8 cellular contexts compared by ENCODE assay signal in genomic region chr5:134437340-134438267, GRCh38. TPM values are rescaled to one million over a fixed set of nuclear protein-coding genes. Genes with fewer than 3 reads are reported as not detected.
DNase-seq lines count a peak whose midpoint lies in the region; ATAC-seq and TF ChIP-seq lines count a peak whose summit lies in the region.

No MANE protein-coding gene starts in this region.

- ATAC-seq in Right ventricle myocardium superior (ENCODE audit: poor library complexity) (no peak), left lung (no peak), aorta (ENCODE audit: low FRiP score) (peak; percentile 12), HG03135 (IDR thresholded peaks at IDR 0.05; ENCODE audit: unreplicated experiment) (no peak), foreskin keratinocyte (no peak)

- no peaks in the 10 kb centered on the region for H3K27me3 ChIP-seq in left lung
- H3K27me3 ChIP-seq in aorta (ENCODE audit: control insufficient read depth in 1 of 2, insufficient read depth in 2 of 2, low read length in 1 of 2), result no peaks in the 10 kb centered on the region
- no peaks in the 10 kb centered on the region for H3K27me3 ChIP-seq in foreskin keratinocyte

- H3K27ac Mint-ChIP-seq in activated T-helper 1 cell treated with anti-CD3 and anti-CD28 coated beads, Interleukin-12 subunit alpha, Interleukin-12 subunit beta, Interleukin-2, Interleukin-4 antibody, amounts not matched to agents 30 ng/mL and 10 ng/mL and 1 ng/mL, durations not matched to agents 14 hours and 24 hours and 36 hours, result peak overlapping the region; percentile 77

- no peak overlapping the region for H3K4me3 ChIP-seq in left lung
- no peak overlapping the region for H3K4me3 ChIP-seq in aorta (ENCODE audit: low read length in 2 of 2)

- peaks cover 18% of the 10 kb centered on the region for H3K4me1 Mint-ChIP-seq in activated T-helper 1 cell treated with anti-CD3 and anti-CD28 coated beads, Interleukin-12 subunit alpha, Interleukin-12 subunit beta, Interleukin-2, Interleukin-4 antibody, amounts not matched to agents 30 ng/mL and 10 ng/mL and 1 ng/mL, durations not matched to agents 14 hours and 24 hours and 36 hours (ENCODE audit: low read depth)

- H3K27ac ChIP-seq in left lung, result peak overlapping the region; percentile 69 to 88
- H3K27ac ChIP-seq in aorta (ENCODE audit: low read depth in 1 of 2, low read length in 2 of 2), result no peak overlapping the region
- H3K27ac ChIP-seq in foreskin keratinocyte, result no peak overlapping the region

- no peaks in the 10 kb centered on the region for H3K36me3 Mint-ChIP-seq in activated T-helper 1 cell treated with anti-CD3 and anti-CD28 coated beads, Interleukin-12 subunit alpha, Interleukin-12 subunit beta, Interleukin-2, Interleukin-4 antibody, amounts not matched to agents 30 ng/mL and 10 ng/mL and 1 ng/mL, durations not matched to agents 14 hours and 24 hours and 36 hours (ENCODE audit: low read depth)

- intact Hi-C loops in cardiac septum (cut with DNase I), result loop anchor here (2.0 kb wide), 2 partner anchors 25 to 29 kb away; no protein-coding TSS in a partner anchor
- intact Hi-C loops in Right ventricle myocardium superior (cut with DNase I), result loop anchor here (5.0 kb wide), 1 partner anchor 90 kb away; the partner anchor contains the start of gene JADE2
- intact Hi-C loops in activated T-helper 1 cell treated with anti-CD3 and anti-CD28 coated beads, Interleukin-12 subunit alpha, Interleukin-12 subunit beta, Interleukin-2, Interleukin-4 antibody, amounts not matched to agents 30 ng/mL and 10 ng/mL and 1 ng/mL, durations not matched to agents 14 hours and 24 hours and 36 hours (cut with micrococcal nuclease), result loop anchor here (1.0 to 5.0 kb wide), 3 partner anchors 25 to 88 kb away; partner anchors contain the start of gene JADE2
- intact Hi-C loops in left lung (cut with DNase I), result no loop called here
- intact Hi-C loops in aorta (cut with DNase I), result no loop called here

- H3K4me1 ChIP-seq in left lung (peaks cover 32 to 44% of the 10 kb centered on the region in 2 donors), aorta (ENCODE audit: control insufficient read depth in 1 of 2, insufficient read depth in 2 of 2, low read length in 2 of 2) (no peaks in the 10 kb centered on the region), foreskin keratinocyte (peaks cover 22% of the 10 kb centered on the region)

- no peak for TF ChIP-seq CTCF in left lung (IDR thresholded peaks at IDR 0.05)
- no peak for TF ChIP-seq CTCF in foreskin keratinocyte (conservative IDR thresholded peaks at IDR 0.05)

- H3K9me3 ChIP-seq in left lung (no peaks in the 10 kb centered on the region), aorta (ENCODE audit: control insufficient read depth, low read length) (no peaks in the 10 kb centered on the region)

- H3K36me3 ChIP-seq in left lung (no peaks in the 10 kb centered on the region), aorta (ENCODE audit: control insufficient read depth in 1 of 2, insufficient read depth in 2 of 2, low read length in 1 of 2) (no peaks in the 10 kb centered on the region)

- peak; percentile 58 for DNase-seq in cardiac septum (ENCODE audit: low spot score)
- no peak for DNase-seq in Right ventricle myocardium superior
- no peak for DNase-seq in activated T-helper 1 cell treated with anti-CD3 and anti-CD28 coated beads, Interleukin-12 subunit alpha, Interleukin-12 subunit beta, Interleukin-2, Interleukin-4 antibody, amounts not matched to agents 30 ng/mL and 10 ng/mL and 1 ng/mL, durations not matched to agents 14 hours and 24 hours and 36 hours (ENCODE audit: low spot score)
- DNase-seq in left lung, result no peak
- DNase-seq in aorta, result no peak
- DNase-seq in foreskin keratinocyte, result no peak
- no peak for DNase-seq in activated CD4-positive, alpha-beta T cell treated with anti-CD3 and anti-CD28 coated beads for 1 hour

- H3K27me3 Mint-ChIP-seq in activated T-helper 1 cell treated with anti-CD3 and anti-CD28 coated beads, Interleukin-12 subunit alpha, Interleukin-12 subunit beta, Interleukin-2, Interleukin-4 antibody, amounts not matched to agents 30 ng/mL and 10 ng/mL and 1 ng/mL, durations not matched to agents 14 hours and 24 hours and 36 hours (ENCODE audit: insufficient read depth), result no peaks in the 10 kb centered on the region

- no peak overlapping the region for H3K4me3 Mint-ChIP-seq in activated T-helper 1 cell treated with anti-CD3 and anti-CD28 coated beads, Interleukin-12 subunit alpha, Interleukin-12 subunit beta, Interleukin-2, Interleukin-4 antibody, amounts not matched to agents 30 ng/mL and 10 ng/mL and 1 ng/mL, durations not matched to agents 14 hours and 24 hours and 36 hours

- 87 to 90% methylated on average over 9 of the region's 9 CpGs for WGBS in aorta, 2 donors

- H3K9me3 Mint-ChIP-seq in activated T-helper 1 cell treated with anti-CD3 and anti-CD28 coated beads, Interleukin-12 subunit alpha, Interleukin-12 subunit beta, Interleukin-2, Interleukin-4 antibody, amounts not matched to agents 30 ng/mL and 10 ng/mL and 1 ng/mL, durations not matched to agents 14 hours and 24 hours and 36 hours, result no peaks in the 10 kb centered on the region

RNA-seq across cellular contexts. Expression of gene CDKN2AIPNL, which starts 25.9 kb away (rescaled TPM):
- 27.2 TPM for total RNA-seq in cardiac septum
- 43.1 TPM for total RNA-seq in Right ventricle myocardium superior
- total RNA-seq in activated T-helper 1 cell treated with anti-CD3 and anti-CD28 coated beads, Interleukin-12 subunit alpha, Interleukin-12 subunit beta, Interleukin-2, Interleukin-4 antibody, amounts not matched to agents 30 ng/mL and 10 ng/mL and 1 ng/mL, durations not matched to agents 14 hours and 24 hours and 36 hours, result 33.6 and 35.6 TPM in 2 replicates
- total RNA-seq in left lung, result 10 to 100 TPM; 15.5 to 16.0 TPM
- total RNA-seq in aorta, result 10 to 100 TPM; 11.0 to 12.0 TPM
- 10 to 100 TPM; 21.8 to 35.9 TPM for polyA plus RNA-seq in aorta
- total RNA-seq in foreskin keratinocyte, result 28.4 and 37.8 TPM in 2 replicates
- 33.6 and 40.7 TPM in 2 replicates for polyA plus RNA-seq in foreskin keratinocyte

Comparison
In these comparisons a context has a peak if more than half of its experiments do, and no peak if none do; other contexts are left out.
1. H3K27ac ChIP-seq: peak in left lung (2 of 2); none in aorta (0 of 2) and foreskin keratinocyte (single experiment).
2. intact Hi-C loops: an anchor here in cardiac septum (2.0 kb wide), Right ventricle myocardium superior (5.0 kb wide) and activated T-helper 1 cell treated with anti-CD3 and anti-CD28 coated beads, Interleukin-12 subunit alpha, Interleukin-12 subunit beta, Interleukin-2, Interleukin-4 antibody, amounts not matched to agents 30 ng/mL and 10 ng/mL and 1 ng/mL, durations not matched to agents 14 hours and 24 hours and 36 hours (1.0 to 5.0 kb wide); none called in left lung and aorta.